20 cellular contexts compared by ENCODE assay signal in the genomic region with DNA sequence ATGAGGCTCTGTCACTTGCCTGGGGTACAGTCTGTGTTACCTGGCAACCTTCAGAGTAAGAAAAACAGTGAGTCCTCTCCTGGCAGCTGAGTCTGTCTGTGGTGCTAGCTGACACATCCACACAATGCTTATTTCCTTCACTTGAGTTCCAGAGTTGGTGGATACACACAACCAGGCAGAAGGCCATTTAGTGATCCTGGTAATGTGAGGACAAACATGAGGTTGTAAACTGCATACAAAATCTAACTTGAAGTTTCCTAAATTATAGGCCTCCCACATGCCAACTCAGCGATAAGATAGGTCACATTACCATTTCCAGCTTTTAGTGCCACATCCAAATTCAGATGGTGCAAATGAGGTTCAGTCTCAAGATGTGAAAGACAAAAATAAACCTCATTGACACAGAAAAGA.
DNase-seq lines count a peak whose midpoint lies in the region; ATAC-seq and TF ChIP-seq lines count a peak whose summit lies in the region.
"Had no signal": no experiment of that assay in that cellular context is flagged by ENCODE, and none has a peak within 500 bp of the region (broad histone marks: within the 10 kb centered on the region; RNA-seq: fewer than 3 reads in every experiment).

No MANE protein-coding gene starts in this region.

- H3K36me3 ChIP-seq in RWPE2 (ENCODE audit: low read depth), result peaks cover 45% of the 10 kb centered on the region
- H3K36me3 ChIP-seq in colonic mucosa, result no peaks in the 10 kb centered on the region
- H3K36me3 ChIP-seq: brain microvascular endothelial cell, Peyer's patch had no signal

- H3K9ac ChIP-seq in colonic mucosa (ENCODE audit: low read depth in 2 of 2, low read length in 2 of 2), result no peak overlapping the region

- ATAC-seq in RWPE2 (ENCODE audit: low read depth), result 0 out of 3 replicates have a peak, but pooled peaks have one; percentile 27
- peak; percentile 34 to 65 for ATAC-seq in left cardiac atrium
- ATAC-seq in GM18861 (IDR thresholded peaks at IDR 0.05; ENCODE audit: unreplicated experiment), result no peak
- no peak for ATAC-seq in HG02623 (IDR thresholded peaks at IDR 0.05; ENCODE audit: unreplicated experiment)
- ATAC-seq in SK-N-SH treated with all-trans-retinoic acid at 6 μM for 48 hours, result no peak
- ATAC-seq: CD8-positive, alpha-beta T cell had no signal

- H3K9me3 ChIP-seq in RWPE2 (ENCODE audit: severe bottlenecking) (no peaks in the 10 kb centered on the region), colonic mucosa (no peaks in the 10 kb centered on the region)
- H3K9me3 ChIP-seq: Peyer's patch, prostate gland had no signal

- intact Hi-C loops in left cardiac atrium (cut with DNase I), result no loop called here
- intact Hi-C loops in colonic mucosa (cut with DNase I), result no loop called here

- TF ChIP-seq CTCF in RWPE2 (IDR thresholded peaks at IDR 0.05; ENCODE audit: poor library complexity, severe bottlenecking) (no peak), colonic mucosa (IDR thresholded peaks at IDR 0.05) (no peak)

- no peaks in the 10 kb centered on the region for H3K4me1 ChIP-seq in RWPE2 (ENCODE audit: insufficient read depth, poor library complexity, severe bottlenecking)
- H3K4me1 ChIP-seq in colonic mucosa, result no peaks in the 10 kb centered on the region
- H3K4me1 ChIP-seq: Peyer's patch, prostate gland had no signal

- DNase-seq in HT1080 (ENCODE audit: low read depth), result peak; percentile 28
- no peak for DNase-seq in RWPE2 (ENCODE audit: low spot score)
- DNase-seq in left cardiac atrium, result no peak
- peak; percentile 19 for DNase-seq in pons (ENCODE audit: low spot score)
- no peak for DNase-seq in colonic mucosa
- DNase-seq: activated CD4-positive, alpha-beta memory T cell treated with anti-CD3 and anti-CD28 coated beads for 36 hours; activated effector memory CD4-positive, alpha-beta T cell treated with anti-CD3 and anti-CD28 coated beads, Interleukin-2, amount 50 U/mL, for 16 hours; brain microvascular endothelial cell; CD8-positive, alpha-beta T cell; cortex of kidney; DMS153; NCI-H2081 treated with DMSO at 0.1 percent for 48 hours; Peyer's patch; stimulated activated CD4-positive, alpha-beta T cell treated with anti-CD3 and anti-CD28 coated beads, Interleukin-4, amount 100 ng/mL, for 24 hours; stimulated activated naive CD4-positive, alpha-beta T cell treated with Interleukin-2 at 50 U/mL for 16 hours; T-helper 9 cell had no signal

- H3K27ac ChIP-seq in RWPE2 (ENCODE audit: poor library complexity, severe bottlenecking), result no peak overlapping the region
- no peak overlapping the region for H3K27ac ChIP-seq in colonic mucosa
- H3K27ac ChIP-seq: brain microvascular endothelial cell, Peyer's patch, prostate gland had no signal

- H3K4me3 ChIP-seq in RWPE2 (ENCODE audit: severe bottlenecking), result no peak overlapping the region
- H3K4me3 ChIP-seq in colonic mucosa, result no peak overlapping the region
- H3K4me3 ChIP-seq: Peyer's patch, prostate gland had no signal

- no peaks in the 10 kb centered on the region for H3K27me3 ChIP-seq in RWPE2 (ENCODE audit: insufficient read depth, poor library complexity, severe bottlenecking)
- no peaks in the 10 kb centered on the region for H3K27me3 ChIP-seq in colonic mucosa
- H3K27me3 ChIP-seq: brain microvascular endothelial cell, Peyer's patch had no signal

TF ChIP-seq in SK-N-SH treated with all-trans-retinoic acid at 6 μM for 48 hours, 23 proteins besides CTCF, POLR2A, EP300 and RAD21:
- TF ChIP-seq ZFP30 (CRISPR knock-in tag; IDR thresholded peaks at IDR 0.05), result no peak
- no peak for TF ChIP-seq ZNF70 (CRISPR knock-in tag; IDR thresholded peaks at IDR 0.05)
- no peak for TF ChIP-seq ZNF565 (CRISPR knock-in tag; conservative IDR thresholded peaks at IDR 0.05; ENCODE audit: low read depth)
- TF ChIP-seq RARB (CRISPR knock-in tag; IDR thresholded peaks at IDR 0.05), result no peak
- no peak for TF ChIP-seq ZC3H10 (CRISPR knock-in tag; IDR thresholded peaks at IDR 0.05)
- no peak for TF ChIP-seq GLIS3 (CRISPR knock-in tag; IDR thresholded peaks at IDR 0.05)
- no peak for TF ChIP-seq CSDC2 (CRISPR knock-in tag; IDR thresholded peaks at IDR 0.05)
- no peak for TF ChIP-seq TOX (CRISPR knock-in tag; IDR thresholded peaks at IDR 0.05; ENCODE audit: borderline replicate concordance)
- no peak for TF ChIP-seq ZFP3 (CRISPR knock-in tag; IDR thresholded peaks at IDR 0.05)
- TF ChIP-seq, protein P1, sequence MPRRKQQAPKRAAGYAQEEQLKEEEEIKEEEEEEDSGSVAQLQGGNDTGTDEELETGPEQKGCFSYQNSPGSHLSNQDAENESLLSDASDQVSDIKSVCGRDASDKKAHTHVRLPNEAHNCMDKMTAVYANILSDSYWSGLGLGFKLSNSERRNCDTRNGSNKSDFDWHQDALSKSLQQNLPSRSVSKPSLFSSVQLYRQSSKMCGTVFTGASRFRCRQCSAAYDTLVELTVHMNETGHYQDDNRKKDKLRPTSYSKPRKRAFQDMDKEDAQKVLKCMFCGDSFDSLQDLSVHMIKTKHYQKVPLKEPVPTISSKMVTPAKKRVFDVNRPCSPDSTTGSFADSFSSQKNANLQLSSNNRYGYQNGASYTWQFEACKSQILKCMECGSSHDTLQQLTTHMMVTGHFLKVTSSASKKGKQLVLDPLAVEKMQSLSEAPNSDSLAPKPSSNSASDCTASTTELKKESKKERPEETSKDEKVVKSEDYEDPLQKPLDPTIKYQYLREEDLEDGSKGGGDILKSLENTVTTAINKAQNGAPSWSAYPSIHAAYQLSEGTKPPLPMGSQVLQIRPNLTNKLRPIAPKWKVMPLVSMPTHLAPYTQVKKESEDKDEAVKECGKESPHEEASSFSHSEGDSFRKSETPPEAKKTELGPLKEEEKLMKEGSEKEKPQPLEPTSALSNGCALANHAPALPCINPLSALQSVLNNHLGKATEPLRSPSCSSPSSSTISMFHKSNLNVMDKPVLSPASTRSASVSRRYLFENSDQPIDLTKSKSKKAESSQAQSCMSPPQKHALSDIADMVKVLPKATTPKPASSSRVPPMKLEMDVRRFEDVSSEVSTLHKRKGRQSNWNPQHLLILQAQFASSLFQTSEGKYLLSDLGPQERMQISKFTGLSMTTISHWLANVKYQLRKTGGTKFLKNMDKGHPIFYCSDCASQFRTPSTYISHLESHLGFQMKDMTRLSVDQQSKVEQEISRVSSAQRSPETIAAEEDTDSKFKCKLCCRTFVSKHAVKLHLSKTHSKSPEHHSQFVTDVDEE (CRISPR knock-in tag; IDR thresholded peaks at IDR 0.05), result no peak
- no peak for TF ChIP-seq SNAI2 (CRISPR knock-in tag; IDR thresholded peaks at IDR 0.05)
- TF ChIP-seq BACH2 (CRISPR knock-in tag; IDR thresholded peaks at IDR 0.05; ENCODE audit: borderline replicate concordance), result no peak
- no peak for TF ChIP-seq TCF4 (CRISPR knock-in tag; IDR thresholded peaks at IDR 0.05; ENCODE audit: borderline replicate concordance)
- no peak for TF ChIP-seq ESRRG (CRISPR knock-in tag; IDR thresholded peaks at IDR 0.05)

Comparison
In these comparisons a context has a peak if more than half of its experiments do, and no peak if none do; other contexts are left out.
1. DNase-seq: peak in HT1080 (single experiment) and pons (single experiment); none in RWPE2 (single experiment), left cardiac atrium (single experiment) and colonic mucosa (single experiment).
2. ATAC-seq: peak in RWPE2 (single experiment) and left cardiac atrium (2 of 2); none in GM18861 (single experiment), HG02623 (single experiment) and SK-N-SH treated with all-trans-retinoic acid at 6 μM for 48 hours (single experiment).